ENCODE assay signal across 34 cellular contexts in the genomic region with DNA sequence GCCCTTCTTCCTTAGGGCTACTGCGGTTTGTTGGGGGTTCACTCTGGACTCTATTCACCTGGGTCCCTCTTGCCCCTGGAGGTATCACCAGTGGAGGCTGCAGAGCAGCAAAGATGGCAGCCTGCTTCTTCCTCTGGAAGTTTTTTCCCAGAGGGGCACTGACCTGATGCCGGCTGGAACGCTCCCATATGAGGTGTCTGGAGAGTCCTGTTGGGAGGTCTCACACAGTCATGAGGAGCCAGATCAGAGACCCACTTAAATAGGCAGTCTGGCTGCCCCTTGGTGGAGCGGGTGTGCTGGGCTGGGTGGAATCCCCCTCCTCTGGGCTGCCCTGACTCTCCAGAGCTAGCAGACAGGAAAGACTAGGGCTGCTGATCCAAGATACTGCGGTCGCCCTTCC.
"Had no signal": no experiment of that assay in that cellular context is flagged by ENCODE, and none has a peak within 500 bp of the region (broad histone marks: within the 10 kb centered on the region; RNA-seq: fewer than 3 reads in every experiment).

No MANE protein-coding gene starts in this region.

- H3K4me1 ChIP-seq: ascending aorta, SJSA1 had no signal

- H3K27ac Mint-ChIP-seq: activated CD4-positive, alpha-beta memory T cell treated with anti-CD3 and anti-CD28 coated beads, Interleukin-2, amount 10 ng/mL, durations not matched to agents 7 days and 5 days; activated naive CD4-positive, alpha-beta T cell treated with anti-CD3 and anti-CD28 coated beads, Interleukin-2, amount 50 U/mL, for 24 hours; activated naive CD8-positive, alpha-beta T cell treated with anti-CD3 and anti-CD28 coated beads, Interleukin-2, amount 10 ng/mL, durations not matched to agents 7 days and 5 days; activated T-cell treated with anti-CD3 and anti-CD28 coated beads, Interleukin-2, amount 50 U/mL, for 72 hours; activated T-helper 17 cell treated with anti-CD3 and anti-CD28 coated beads, Interleukin-2, amount 50 U/mL, for 72 hours; IgD-negative memory B cell; T-helper 1 cell treated with Interleukin-12 subunit alpha and Interleukin-12 subunit beta and Interleukin-4 antibody, amounts not matched to agents 30 μg/mL and 1 μg/mL, for 36 hours; T-helper 2 cell treated with Interferon-gamma antibody and Interleukin-4, amounts not matched to agents 5 μg/mL and 100 μg/mL, for 36 hours had no signal

- H3K4me1 Mint-ChIP-seq: activated CD4-positive, alpha-beta memory T cell treated with anti-CD3 and anti-CD28 coated beads, Interleukin-2, amount 10 ng/mL, durations not matched to agents 7 days and 5 days; activated naive CD4-positive, alpha-beta T cell treated with anti-CD3 and anti-CD28 coated beads, Interleukin-2, amount 50 U/mL, for 24 hours; activated naive CD8-positive, alpha-beta T cell treated with anti-CD3 and anti-CD28 coated beads, Interleukin-2, amount 10 ng/mL, durations not matched to agents 7 days and 5 days; activated T-helper 17 cell treated with anti-CD3 and anti-CD28 coated beads, Interleukin-2, amount 50 U/mL, for 72 hours; IgD-negative memory B cell had no signal

- H3K27me3 Mint-ChIP-seq: activated CD4-positive, alpha-beta memory T cell treated with anti-CD3 and anti-CD28 coated beads, Interleukin-2, amount 10 ng/mL, durations not matched to agents 7 days and 5 days; activated naive CD4-positive, alpha-beta T cell treated with anti-CD3 and anti-CD28 coated beads, Interleukin-2, amount 50 U/mL, for 24 hours; activated naive CD8-positive, alpha-beta T cell treated with anti-CD3 and anti-CD28 coated beads, Interleukin-2, amount 10 ng/mL, durations not matched to agents 7 days and 5 days; activated T-helper 17 cell treated with anti-CD3 and anti-CD28 coated beads, Interleukin-2, amount 50 U/mL, for 72 hours; IgD-negative memory B cell had no signal

- DNase-seq: activated CD4-positive, alpha-beta memory T cell treated with anti-CD3 and anti-CD28 coated beads, Interleukin-2, amount 10 ng/mL, durations not matched to agents 7 days and 5 days; activated CD4-positive, alpha-beta T cell treated with anti-CD3 and anti-CD28 coated beads for 1 hour; activated CD4-positive, alpha-beta T cell treated with anti-CD3 and anti-CD28 coated beads for 48 hours; activated CD4-positive, CD25-positive, alpha-beta regulatory T cell; activated effector memory CD4-positive, alpha-beta T cell treated with anti-CD3 and anti-CD28 coated beads, Interleukin-2, amount 50 U/mL, for 16 hours; activated naive CD4-positive, alpha-beta T cell treated with Interleukin-2 at 50 U/mL for 16 hours; activated naive CD8-positive, alpha-beta T cell treated with anti-CD3 and anti-CD28 coated beads, Interleukin-2, amount 10 ng/mL, durations not matched to agents 7 days and 5 days; activated T-cell treated with anti-CD3 and anti-CD28 coated beads, Interleukin-2, amount 50 U/mL, for 1 hour; activated T-cell treated with anti-CD3 and anti-CD28 coated beads, Interleukin-2, amount 50 U/mL, for 72 hours; amygdala; Kasumi-1; KBM-7; MG63; NCI-H1048; NCI-H1105 treated with DMSO at 0.1 percent for 48 hours; NCI-H1436; NCI-H1694; NCI-H226; NCI-H446 treated with DMSO at 0.1 percent for 48 hours; NCI-H524; NK-92 treated with Interleukin-12 subunit alpha and Interleukin-12 subunit beta, amount 100 ng/mL, for 24 hours; PC-9; SHP77; SK-N-SH; WERI-Rb-1 had no signal

- H3K27ac ChIP-seq: ascending aorta, cardiac muscle cell, PC-9, RWPE1, SJSA1, WERI-Rb-1 had no signal

- H3K4me3 Mint-ChIP-seq: activated CD4-positive, alpha-beta memory T cell treated with anti-CD3 and anti-CD28 coated beads, Interleukin-2, amount 10 ng/mL, durations not matched to agents 7 days and 5 days; activated naive CD4-positive, alpha-beta T cell treated with anti-CD3 and anti-CD28 coated beads, Interleukin-2, amount 50 U/mL, for 24 hours; activated naive CD8-positive, alpha-beta T cell treated with anti-CD3 and anti-CD28 coated beads, Interleukin-2, amount 10 ng/mL, durations not matched to agents 7 days and 5 days; activated T-cell treated with anti-CD3 and anti-CD28 coated beads, Interleukin-2, amount 50 U/mL, for 72 hours; activated T-helper 17 cell treated with anti-CD3 and anti-CD28 coated beads, Interleukin-2, amount 50 U/mL, for 72 hours; IgD-negative memory B cell; T-helper 1 cell treated with Interleukin-12 subunit alpha and Interleukin-12 subunit beta and Interleukin-4 antibody, amounts not matched to agents 30 μg/mL and 1 μg/mL, for 36 hours; T-helper 2 cell treated with Interferon-gamma antibody and Interleukin-4, amounts not matched to agents 5 μg/mL and 100 μg/mL, for 36 hours had no signal

- H3K4me2 ChIP-seq: PC-9, SK-N-SH had no signal

- ATAC-seq: activated T-cell treated with anti-CD3 and anti-CD28 coated beads, Interleukin-2, amount 50 U/mL, for 72 hours; activated T-helper 17 cell treated with anti-CD3 and anti-CD28 coated beads, Interleukin-2, amount 50 U/mL, for 72 hours had no signal

- H3K36me3 ChIP-seq: ascending aorta, cardiac muscle cell, MG63, SJSA1, WERI-Rb-1 had no signal

- H3K9ac ChIP-seq: SK-N-SH had no signal

- H2AFZ ChIP-seq: PC-9 had no signal

- H3K27me3 ChIP-seq: ascending aorta, cardiac muscle cell, MG63, SJSA1 had no signal

- H3K4me3 ChIP-seq: ascending aorta, cardiac muscle cell, MG63, PC-9, SJSA1 had no signal

- H3K9me3 ChIP-seq: ascending aorta, MG63, SJSA1, SK-N-SH had no signal

- H3K9me2 ChIP-seq: SK-N-SH had no signal

- H3K9me3 Mint-ChIP-seq: activated CD4-positive, alpha-beta memory T cell treated with anti-CD3 and anti-CD28 coated beads, Interleukin-2, amount 10 ng/mL, durations not matched to agents 7 days and 5 days; IgD-negative memory B cell; T-helper 1 cell treated with Interleukin-12 subunit alpha and Interleukin-12 subunit beta and Interleukin-4 antibody, amounts not matched to agents 30 μg/mL and 1 μg/mL, for 36 hours had no signal

- H3K36me3 Mint-ChIP-seq: activated naive CD4-positive, alpha-beta T cell treated with anti-CD3 and anti-CD28 coated beads, Interleukin-2, amount 50 U/mL, for 24 hours; activated naive CD8-positive, alpha-beta T cell treated with anti-CD3 and anti-CD28 coated beads, Interleukin-2, amount 10 ng/mL, durations not matched to agents 7 days and 5 days; IgD-negative memory B cell had no signal
